Comparison of ENCODE assay signal across 18 cellular contexts in genomic region chr2:191351298-191351697, GRCh38.
DNase-seq lines count a peak whose midpoint lies in the region; ATAC-seq and TF ChIP-seq lines count a peak whose summit lies in the region.
"Had no signal": no experiment of that assay in that cellular context is flagged by ENCODE, and none has a peak within 500 bp of the region (broad histone marks: within the 10 kb centered on the region; RNA-seq: fewer than 3 reads in every experiment).

No MANE protein-coding gene starts in this region.

- H3K27ac Mint-ChIP-seq in HFFc6, result peak overlapping the region; percentile 75

- H4K91ac ChIP-seq in mesenchymal stem cell (ENCODE audit: low read length), result no peak overlapping the region

- H3K9me3 ChIP-seq in mesenchymal stem cell (ENCODE audit: control insufficient read depth, low read length) (no peaks in the 10 kb centered on the region), esophagus muscularis mucosa (no peaks in the 10 kb centered on the region)

- 100% methylated on average over 3 of the region's 3 CpGs for WGBS in mesenchymal stem cell
- WGBS in esophagus muscularis mucosa, result 95% methylated on average over 3 of the region's 3 CpGs

- peak overlapping the region; percentile 36 for H3K4me3 Mint-ChIP-seq in HFFc6

- TF ChIP-seq POLR2A in esophagus muscularis mucosa (IDR thresholded peaks at IDR 0.05; ENCODE audit: low read depth), result no peak

- H2AFZ ChIP-seq in mesenchymal stem cell (ENCODE audit: low read depth, low read length), result no peak overlapping the region

- no peak for TF ChIP-seq EP300 in esophagus muscularis mucosa (IDR thresholded peaks at IDR 0.05)

- no peak overlapping the region for H2AK5ac ChIP-seq in mesenchymal stem cell (ENCODE audit: low read length, severe bottlenecking)

- ATAC-seq in left cardiac atrium, result no peak
- no peak for ATAC-seq in GM19035 (IDR thresholded peaks at IDR 0.05; ENCODE audit: unreplicated experiment)
- ATAC-seq: HCT116, K562, Panc1, Right ventricle myocardium inferior had no signal

- no peaks in the 10 kb centered on the region for H3K27me3 ChIP-seq in mesenchymal stem cell (ENCODE audit: control insufficient read depth in 1 of 2, insufficient read depth in 1 of 2, low read length in 2 of 2)
- H3K27me3 ChIP-seq in esophagus muscularis mucosa, result no peaks in the 10 kb centered on the region

- H3K4me1 Mint-ChIP-seq in HFFc6 (ENCODE audit: low read depth), result peaks cover 77% of the 10 kb centered on the region

- H2BK15ac ChIP-seq in mesenchymal stem cell (ENCODE audit: low read depth, poor library complexity, severe bottlenecking), result no peak overlapping the region

- no peak overlapping the region for H3K23ac ChIP-seq in mesenchymal stem cell (ENCODE audit: low read length in 2 of 2)

- no peak overlapping the region for H3K14ac ChIP-seq in mesenchymal stem cell (ENCODE audit: low read length in 2 of 2)

- TF ChIP-seq CTCF in AG10803 (conservative IDR thresholded peaks at IDR 0.05; ENCODE audit: low read length) (no peak), HFFc6 (IDR thresholded peaks at IDR 0.05) (no peak), esophagus muscularis mucosa (IDR thresholded peaks at IDR 0.05) (no peak)

- H3K9me3 Mint-ChIP-seq in HFFc6, result peaks cover 11% of the 10 kb centered on the region; the same call in 1 of the 2 replicates

- peak; percentile 65 for DNase-seq in AG10803 (ENCODE audit: low read depth)
- DNase-seq in HFFc6, result peak; percentile 8
- no peak for DNase-seq in epithelial cell of prostate (ENCODE audit: low read depth, low spot score)
- no peak for DNase-seq in mesenchymal stem cell
- DNase-seq in esophagus muscularis mucosa (ENCODE audit: extremely low spot score), result no peak
- DNase-seq in left cardiac atrium, result no peak
- DNase-seq in NOMO-1 (lab: John Stamatoyannopoulos, UW; ENCODE audit: unreplicated experiment in 2 of 2), result no peak
- DNase-seq: COR-L47, NCI-H146, NCI-H2081 treated with DMSO at 0.1 percent for 48 hours, NCI-H510A, NCI-H82 had no signal

- H3K4me1 ChIP-seq in mesenchymal stem cell (ENCODE audit: control insufficient read depth, insufficient read depth, low read depth, low read length) (peaks cover 5% of the 10 kb centered on the region), esophagus muscularis mucosa (peaks cover 0 to 16% (median 5%) of the 10 kb centered on the region in 4 donors)

- intact Hi-C loops in esophagus muscularis mucosa (cut with DNase I), result no loop called here
- intact Hi-C loops in left cardiac atrium (cut with DNase I), result no loop called here

- H3K27me3 Mint-ChIP-seq in HFFc6 (ENCODE audit: insufficient read depth), result peaks cover 5% of the 10 kb centered on the region

- H2BK120ac ChIP-seq in mesenchymal stem cell (ENCODE audit: low read depth, low read length), result no peak overlapping the region

- no peak overlapping the region for H3K4me2 ChIP-seq in mesenchymal stem cell (ENCODE audit: low read length, poor library complexity, severe bottlenecking)

- H3K4me3 ChIP-seq in AG10803 (ENCODE audit: low read length) (no peak overlapping the region), mesenchymal stem cell (ENCODE audit: insufficient read depth in 1 of 2, low read depth in 1 of 2, low read length in 2 of 2) (no peak overlapping the region), esophagus muscularis mucosa (no peak overlapping the region)
- H3K4me3 ChIP-seq: K562, SK-N-MC had no signal

- H3K36me3 ChIP-seq in mesenchymal stem cell (ENCODE audit: control insufficient read depth in 1 of 2, insufficient read depth in 2 of 2, low read depth in 1 of 2, low read length in 2 of 2), result peaks cover 16 to 85% of the 10 kb centered on the region in 2 experiments
- no peaks in the 10 kb centered on the region for H3K36me3 ChIP-seq in esophagus muscularis mucosa

- H3K27ac ChIP-seq in epithelial cell of prostate (peak overlapping the region; percentile 63), mesenchymal stem cell (ENCODE audit: low read length, poor library complexity, severe bottlenecking) (peak overlapping the region; percentile 6), esophagus muscularis mucosa (replicated peaks in 1 of 4) (no peak overlapping the region)
- H3K27ac ChIP-seq: SK-N-MC had no signal

- H2BK12ac ChIP-seq in mesenchymal stem cell (ENCODE audit: low read length in 2 of 2), result no peak overlapping the region

- no peak overlapping the region for H3K9ac ChIP-seq in mesenchymal stem cell (ENCODE audit: low read length)

- H2BK5ac ChIP-seq in mesenchymal stem cell (ENCODE audit: low read depth, low read length, poor library complexity, severe bottlenecking), result no peak overlapping the region

- H3K18ac ChIP-seq in mesenchymal stem cell (ENCODE audit: low read depth in 1 of 2, low read length in 2 of 2), result no peak overlapping the region

- H4K8ac ChIP-seq in mesenchymal stem cell (ENCODE audit: low read length), result no peak overlapping the region

- H3K79me1 ChIP-seq in mesenchymal stem cell (replicated peaks; ENCODE audit: low read length, poor library complexity, severe bottlenecking), result peaks cover 32% of the 10 kb centered on the region

- no peak overlapping the region for H3K4ac ChIP-seq in mesenchymal stem cell (ENCODE audit: low read depth in 1 of 2, low read length in 2 of 2)

- H3K36me3 Mint-ChIP-seq in HFFc6 (ENCODE audit: low read depth), result peaks cover 74% of the 10 kb centered on the region

Comparison
In these comparisons a context has a peak if more than half of its experiments do, and no peak if none do; other contexts are left out.
1. DNase-seq: peak in AG10803 (single experiment) and HFFc6 (single experiment); none in epithelial cell of prostate (single experiment), mesenchymal stem cell (single experiment), esophagus muscularis mucosa (single experiment), left cardiac atrium (single experiment) and NOMO-1 (0 of 2).
2. H3K27ac ChIP-seq: peak in epithelial cell of prostate (single experiment) and mesenchymal stem cell (single experiment); none in esophagus muscularis mucosa (0 of 4).